Comparison of ENCODE assay signal across 1 cellular context in the genomic region with DNA sequence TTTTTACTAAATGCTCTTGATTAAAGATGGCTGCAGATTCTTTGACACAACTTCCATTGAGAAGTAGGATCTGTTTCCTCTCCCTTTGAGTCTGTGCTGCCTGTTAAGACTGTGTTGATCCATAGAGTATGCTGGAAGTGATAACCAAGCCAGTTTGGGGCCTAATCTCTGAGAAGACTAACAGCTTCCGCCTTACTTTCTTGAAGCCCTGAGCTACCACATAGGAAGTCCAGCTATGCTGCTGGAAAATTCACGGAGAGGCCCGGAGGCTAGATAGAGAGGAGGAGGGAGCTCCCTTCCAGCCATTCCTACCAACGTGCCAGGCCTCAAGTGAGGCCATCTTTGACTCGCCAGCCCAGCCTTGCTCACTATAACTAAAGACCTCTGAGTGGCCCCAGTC.
TF ChIP-seq lines count a peak whose summit lies in the region.

No MANE protein-coding gene starts in this region.

TF ChIP-seq in K562, 482 proteins besides CTCF, POLR2A, EP300 and RAD21 (continued from another document):
- TF ChIP-seq, protein P1, sequence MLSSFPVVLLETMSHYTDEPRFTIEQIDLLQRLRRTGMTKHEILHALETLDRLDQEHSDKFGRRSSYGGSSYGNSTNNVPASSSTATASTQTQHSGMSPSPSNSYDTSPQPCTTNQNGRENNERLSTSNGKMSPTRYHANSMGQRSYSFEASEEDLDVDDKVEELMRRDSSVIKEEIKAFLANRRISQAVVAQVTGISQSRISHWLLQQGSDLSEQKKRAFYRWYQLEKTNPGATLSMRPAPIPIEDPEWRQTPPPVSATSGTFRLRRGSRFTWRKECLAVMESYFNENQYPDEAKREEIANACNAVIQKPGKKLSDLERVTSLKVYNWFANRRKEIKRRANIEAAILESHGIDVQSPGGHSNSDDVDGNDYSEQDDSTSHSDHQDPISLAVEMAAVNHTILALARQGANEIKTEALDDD (IDR thresholded peaks at IDR 0.05), result peak; percentile 52
